31 cellular contexts compared by ENCODE assay signal in genomic region chr9:69058101-69058500, GRCh38. TPM values are rescaled to one million over a fixed set of nuclear protein-coding genes. Genes with fewer than 3 reads are reported as not detected.
"Had no signal": no experiment of that assay in that cellular context is flagged by ENCODE, and none has a peak within 500 bp of the region (broad histone marks: within the 10 kb centered on the region; RNA-seq: fewer than 3 reads in every experiment).

No MANE protein-coding gene starts in this region.

- ATAC-seq: activated CD8-positive, alpha-beta memory T cell treated with anti-CD3 and anti-CD28 coated beads, Interleukin-2, amount 10 ng/mL, durations not matched to agents 7 days and 5 days; activated T-cell treated with anti-CD3 and anti-CD28 coated beads, Interleukin-2, amount 50 U/mL, for 72 hours; activated T-helper 17 cell treated with anti-CD3 and anti-CD28 coated beads, Interleukin-2, amount 50 U/mL, for 72 hours; K562 had no signal

- H3K36me3 ChIP-seq: ascending aorta had no signal

- H3K4me3 ChIP-seq: ascending aorta, cardiac muscle cell, K562 had no signal

- H3K27ac ChIP-seq: ascending aorta, cardiac muscle cell, VCaP had no signal

- H3K9me3 ChIP-seq: ascending aorta had no signal

- H3K27me3 ChIP-seq: ascending aorta, cardiac muscle cell had no signal

- DNase-seq: activated B cell treated with CpG ODN at 0.5 μM for 24 hours; activated CD4-positive, alpha-beta memory T cell treated with anti-CD3 and anti-CD28 coated beads for 36 hours; activated CD4-positive, alpha-beta T cell treated with anti-CD3 and anti-CD28 coated beads for 4 hours; activated CD4-positive, alpha-beta T cell treated with anti-CD3 and anti-CD28 coated beads, Interleukin-2, amount 50 U/mL, for 1 hour; activated CD4-positive, CD25-positive, alpha-beta regulatory T cell treated with anti-CD3 and anti-CD28 coated beads, Interleukin-2, amount 50 U/mL, for 72 hours; activated CD8-positive, alpha-beta memory T cell treated with anti-CD3 and anti-CD28 coated beads for 24 hours; activated CD8-positive, alpha-beta memory T cell treated with anti-CD3 and anti-CD28 coated beads, Interleukin-2, amount 10 ng/mL, durations not matched to agents 7 days and 5 days; activated effector memory CD4-positive, alpha-beta T cell treated with anti-CD3 and anti-CD28 coated beads, Interleukin-2, amount 50 U/mL, for 16 hours; activated naive CD4-positive, alpha-beta T cell; activated naive CD8-positive, alpha-beta T cell treated with anti-CD3 and anti-CD28 coated beads, Interleukin-2, amount 10 ng/mL, durations not matched to agents 7 days and 5 days; activated T-cell treated with anti-CD3 and anti-CD28 coated beads, Interleukin-2, amount 50 U/mL, for 1 hour; activated T-cell treated with anti-CD3 and anti-CD28 coated beads, Interleukin-2, amount 50 U/mL, for 72 hours; amygdala; NCI-H1092 treated with DMSO at 0.1 percent for 48 hours; NCI-H146; NCI-H187; NCI-H2081 treated with DMSO at 0.1 percent for 48 hours; NCI-H2171; OCI-M1; Right ventricle myocardium superior; SW 1271; T-helper 1 cell; T-helper 2 cell; T-helper 9 cell had no signal

RNA-seq across cellular contexts. Expression of gene FXN, which starts 22.5 kb away (rescaled TPM):
- total RNA-seq: ascending aorta had no signal

RNA-seq across cellular contexts. Expression of gene PRKACG, which starts 44.2 kb away (rescaled TPM):
- total RNA-seq: activated B cell treated with CpG ODN at 0.5 μM for 24 hours; activated CD4-positive, alpha-beta memory T cell treated with anti-CD3 and anti-CD28 coated beads for 36 hours; activated CD8-positive, alpha-beta memory T cell treated with anti-CD3 and anti-CD28 coated beads, Interleukin-2, amount 10 ng/mL, durations not matched to agents 7 days and 5 days; activated naive CD8-positive, alpha-beta T cell treated with anti-CD3 and anti-CD28 coated beads, Interleukin-2, amount 10 ng/mL, durations not matched to agents 7 days and 5 days; activated T-cell treated with anti-CD3 and anti-CD28 coated beads, Interleukin-2, amount 50 U/mL, for 72 hours; activated T-helper 17 cell treated with anti-CD3 and anti-CD28 coated beads, Interleukin-2, amount 50 U/mL, for 72 hours; ascending aorta; cardiac muscle cell; chondrocyte; K562; M059J; Right ventricle myocardium superior had no signal
